In the genomic region with DNA sequence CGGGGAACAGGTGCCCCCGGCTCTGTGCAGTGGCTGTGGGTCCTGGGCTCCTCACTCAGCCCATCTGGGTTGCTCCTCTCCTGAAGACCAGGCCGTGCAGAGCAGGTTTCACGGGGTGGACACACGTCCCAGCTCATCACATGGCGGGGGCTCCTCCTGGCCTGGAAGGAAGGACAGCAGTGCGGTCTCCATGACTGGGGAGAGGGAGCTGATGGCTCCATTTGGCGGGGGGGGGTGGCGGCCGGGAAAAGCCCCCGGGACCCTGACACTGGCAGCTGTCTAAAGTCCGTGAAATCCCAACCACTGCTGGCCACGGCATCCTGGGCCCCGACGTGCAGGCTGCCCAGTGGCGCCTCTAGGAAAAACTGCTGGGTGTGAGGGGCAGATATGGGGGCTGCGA, we compare ENCODE assay signal across 30 cellular contexts. TPM values are rescaled to one million over a fixed set of nuclear protein-coding genes. Genes with fewer than 3 reads are reported as not detected.
DNase-seq lines count a peak whose midpoint lies in the region.
"Had no signal": no experiment of that assay in that cellular context is flagged by ENCODE, and none has a peak within 500 bp of the region (broad histone marks: within the 10 kb centered on the region; RNA-seq: fewer than 3 reads in every experiment).

No MANE protein-coding gene starts in this region.

- CTCF ChIA-PET in activated CD4-positive, alpha-beta memory T cell treated with anti-CD3 and anti-CD28 coated beads, Interleukin-2, amount 10 ng/mL, durations not matched to agents 7 days and 5 days (lab: Charles Lee) = no interaction called here

- H3K27me3 Mint-ChIP-seq in activated CD4-positive, alpha-beta memory T cell treated with anti-CD3 and anti-CD28 coated beads, Interleukin-2, amount 10 ng/mL, durations not matched to agents 7 days and 5 days = peaks cover 36% of the 10 kb centered on the region
- H3K27me3 Mint-ChIP-seq: CD4-positive, alpha-beta memory T cell; CD4-positive, alpha-beta T cell; CD4-positive, CD25-positive, alpha-beta regulatory T cell; CD8-positive, alpha-beta memory T cell had no signal

- no peaks in the 10 kb centered on the region for H3K36me3 Mint-ChIP-seq in activated CD4-positive, alpha-beta memory T cell treated with anti-CD3 and anti-CD28 coated beads, Interleukin-2, amount 10 ng/mL, durations not matched to agents 7 days and 5 days (ENCODE audit: low read depth)
- H3K36me3 Mint-ChIP-seq: CD14-positive monocyte; CD4-positive, alpha-beta memory T cell; CD4-positive, CD25-positive, alpha-beta regulatory T cell; CD8-positive, alpha-beta memory T cell; CD8-positive, alpha-beta T cell had no signal

- no peak overlapping the region for H3K4ac ChIP-seq in neuronal stem cell (ENCODE audit: low read length)

- no peak overlapping the region for H3K18ac ChIP-seq in neuronal stem cell (ENCODE audit: low read length)

- H3K4me2 ChIP-seq in neuronal stem cell (ENCODE audit: insufficient read depth, low read length, poor library complexity, severe bottlenecking) = no peak overlapping the region
- H3K4me2 ChIP-seq: A549; BLaER1; BLaER1 treated with 17β-estradiol and CSF1 and Interleukin-3, amounts not matched to agents 10 nM and 100 nM had no signal

- peaks cover 44% of the 10 kb centered on the region for H3K4me1 Mint-ChIP-seq in activated CD4-positive, alpha-beta memory T cell treated with anti-CD3 and anti-CD28 coated beads, Interleukin-2, amount 10 ng/mL, durations not matched to agents 7 days and 5 days
- H3K4me1 Mint-ChIP-seq: B cell, CD14-positive monocyte had no signal

- DNase-seq in neuronal stem cell (ENCODE audit: low spot score) = no peak
- no peak for DNase-seq in activated CD4-positive, alpha-beta memory T cell treated with anti-CD3 and anti-CD28 coated beads, Interleukin-2, amount 10 ng/mL, durations not matched to agents 7 days and 5 days
- DNase-seq: 8988T; ACHN; AML-193; BE2C; C1 segment of cervical spinal cord; Caco-2; Calu3; CD4-positive, alpha-beta T cell; CD4-positive, CD25-positive, alpha-beta regulatory T cell; CD8-positive, alpha-beta memory T cell; CD8-positive, alpha-beta T cell; COR-L47; DMS 273 treated with DMSO at 0.1 percent for 48 hours; DMS153; DMS53; DMS79; DMS79 treated with DMSO at 0.1 percent for 48 hours; DND-41; EL had no signal

- H3K27me3 ChIP-seq in neuronal stem cell (ENCODE audit: control insufficient read depth in 3 of 3, insufficient read depth in 3 of 3, low read depth in 1 of 3, low read length in 3 of 3) = peaks cover 0 to 21% (median 0%) of the 10 kb centered on the region in 3 experiments

- no peak overlapping the region for H3K27ac ChIP-seq in neuronal stem cell (replicated peaks; ENCODE audit: low read length)
- H3K27ac ChIP-seq: 22Rv1; A549; BLaER1; BLaER1 treated with 17β-estradiol and CSF1 and Interleukin-3, amounts not matched to agents 10 nM and 100 nM; C4-2B had no signal

- no peak overlapping the region for H2BK12ac ChIP-seq in neuronal stem cell (ENCODE audit: low read length)

- no peaks in the 10 kb centered on the region for H3K9me3 Mint-ChIP-seq in activated CD4-positive, alpha-beta memory T cell treated with anti-CD3 and anti-CD28 coated beads, Interleukin-2, amount 10 ng/mL, durations not matched to agents 7 days and 5 days
- H3K9me3 Mint-ChIP-seq: CD4-positive, alpha-beta memory T cell; CD4-positive, alpha-beta T cell; CD8-positive, alpha-beta memory T cell; CD8-positive, alpha-beta T cell had no signal

- no peaks in the 10 kb centered on the region for H3K36me3 ChIP-seq in neuronal stem cell (replicated peaks in 1 of 2; ENCODE audit: control insufficient read depth in 2 of 2, insufficient read depth in 2 of 2, low read length in 2 of 2)
- H3K36me3 ChIP-seq: BE2C; BLaER1; BLaER1 treated with 17β-estradiol and CSF1 and Interleukin-3, amounts not matched to agents 10 nM and 100 nM had no signal

- peak overlapping the region; percentile 55 for H2BK15ac ChIP-seq in neuronal stem cell (ENCODE audit: low read length)

- H3K9me3 ChIP-seq in neuronal stem cell (replicated peaks in 1 of 2; ENCODE audit: control insufficient read depth in 2 of 2, insufficient read depth in 1 of 2, low read depth in 1 of 2, low read length in 2 of 2) = peaks cover 9 to 17% of the 10 kb centered on the region in 2 donors
- H3K9me3 ChIP-seq: A549; BLaER1; BLaER1 treated with 17β-estradiol and CSF1 and Interleukin-3, amounts not matched to agents 10 nM and 100 nM; Caco-2 had no signal

- POLR2A ChIA-PET in activated CD4-positive, alpha-beta memory T cell treated with anti-CD3 and anti-CD28 coated beads, Interleukin-2, amount 10 ng/mL, durations not matched to agents 7 days and 5 days (lab: Charles Lee) = interaction anchor here (1.4 to 2.0 kb wide), 3 partner anchors 31 to 37 kb away, joined by 3 to 6 read pairs (median 4); no protein-coding TSS in a partner anchor

- no peak overlapping the region for H2BK5ac ChIP-seq in neuronal stem cell (ENCODE audit: low read length)

- peaks cover 8 to 38% of the 10 kb centered on the region in 2 donors for H3K4me1 ChIP-seq in neuronal stem cell (ENCODE audit: control insufficient read depth in 2 of 2, insufficient read depth in 1 of 2, low read depth in 1 of 2, low read length in 2 of 2)

- no peak overlapping the region for H3K23ac ChIP-seq in neuronal stem cell (ENCODE audit: low read depth, low read length, poor library complexity)

- no peak overlapping the region for H3K4me3 ChIP-seq in neuronal stem cell (ENCODE audit: low read length in 2 of 2)
- H3K4me3 ChIP-seq: A549; BLaER1; BLaER1 treated with 17β-estradiol and CSF1 and Interleukin-3, amounts not matched to agents 10 nM and 100 nM had no signal

- no peaks in the 10 kb centered on the region for H3K79me1 ChIP-seq in neuronal stem cell (ENCODE audit: low read depth, low read length)

- WGBS in neuronal stem cell (ENCODE audit: extremely low coverage in 2 of 2, insufficient read length in 2 of 2, insufficient replicate concordance in 1 of 2), 2 donors = no CpG with 5 or more reads among the region's 17 CpGs

- peak overlapping the region; percentile 83 for H2AK5ac ChIP-seq in neuronal stem cell (ENCODE audit: low read depth, low read length)

- no peak overlapping the region for H3K4me3 Mint-ChIP-seq in activated CD4-positive, alpha-beta memory T cell treated with anti-CD3 and anti-CD28 coated beads, Interleukin-2, amount 10 ng/mL, durations not matched to agents 7 days and 5 days
- H3K4me3 Mint-ChIP-seq: B cell; CD14-positive monocyte; CD4-positive, alpha-beta T cell; CD8-positive, alpha-beta T cell had no signal

- no peak overlapping the region for H3K14ac ChIP-seq in neuronal stem cell (ENCODE audit: low read length)

- H2AFZ ChIP-seq in neuronal stem cell (ENCODE audit: low read length) = no peak overlapping the region

- no peak overlapping the region for H4K8ac ChIP-seq in neuronal stem cell (ENCODE audit: low read depth, low read length)

- H3K27ac Mint-ChIP-seq in activated CD4-positive, alpha-beta memory T cell treated with anti-CD3 and anti-CD28 coated beads, Interleukin-2, amount 10 ng/mL, durations not matched to agents 7 days and 5 days = no peak overlapping the region
- H3K27ac Mint-ChIP-seq: B cell; CD14-positive monocyte; CD4-positive, alpha-beta T cell; CD8-positive, alpha-beta T cell had no signal

- no peak overlapping the region for H3K9ac ChIP-seq in neuronal stem cell (ENCODE audit: low read depth, low read length, poor library complexity)
- H3K9ac ChIP-seq: BLaER1; BLaER1 treated with 17β-estradiol and CSF1 and Interleukin-3, amounts not matched to agents 10 nM and 100 nM had no signal

- H2BK120ac ChIP-seq in neuronal stem cell (ENCODE audit: low read depth, low read length) = no peak overlapping the region

- H4K91ac ChIP-seq in neuronal stem cell (ENCODE audit: low read depth, low read length, poor library complexity) = no peak overlapping the region

RNA-seq across cellular contexts. Expression of a gene that starts 19.0 kb away (rescaled TPM):
- polyA plus RNA-seq in neuronal stem cell (2013, experiment 1 of 2) = 5.1 TPM
- polyA plus RNA-seq in neuronal stem cell (2013, experiment 2 of 2) = 5.2 TPM
- total RNA-seq in activated CD4-positive, alpha-beta memory T cell treated with anti-CD3 and anti-CD28 coated beads, Interleukin-2, amount 10 ng/mL, durations not matched to agents 7 days and 5 days = under 1 TPM; 0.10 to 0.13 TPM
- polyA plus RNA-seq: AG04450, CD14-positive monocyte had no signal

RNA-seq across cellular contexts. Expression of a gene that starts 29.8 kb away (rescaled TPM):
- polyA plus RNA-seq in neuronal stem cell (2013, experiment 1 of 2) = 6.9 TPM
- 6.7 TPM for polyA plus RNA-seq in neuronal stem cell (2013, experiment 2 of 2)
- 10 to 100 TPM; 21.3 to 22.6 TPM for total RNA-seq in activated CD4-positive, alpha-beta memory T cell treated with anti-CD3 and anti-CD28 coated beads, Interleukin-2, amount 10 ng/mL, durations not matched to agents 7 days and 5 days
